8 cellular contexts compared by ENCODE assay signal in genomic region chr4:108036252-108036651, GRCh38. TPM values are rescaled to one million over a fixed set of nuclear protein-coding genes. Genes with fewer than 3 reads are reported as not detected.
DNase-seq lines count a peak whose midpoint lies in the region; ATAC-seq, FAIRE-seq and TF ChIP-seq lines count a peak whose summit lies in the region.

No MANE protein-coding gene starts in this region.

- CTCF ChIA-PET in activated CD4-positive, alpha-beta memory T cell treated with anti-CD3 and anti-CD28 coated beads, Interleukin-2, amount 10 ng/mL, durations not matched to agents 7 days and 5 days (lab: Charles Lee) = interaction anchor here (2.0 to 2.9 kb wide), 2 partner anchors 8 to 17 kb away, joined by 7 to 11 read pairs; no protein-coding TSS in a partner anchor
- CTCF ChIA-PET in HEK293T (lab: Yijun Ruan, JAX) = no interaction called here

- POLR2A ChIA-PET in activated CD4-positive, alpha-beta memory T cell treated with anti-CD3 and anti-CD28 coated beads, Interleukin-2, amount 10 ng/mL, durations not matched to agents 7 days and 5 days (lab: Charles Lee) = interaction anchor here (1.0 kb wide), 1 partner anchor 12 kb away, joined by 4 read pairs; no protein-coding TSS in a partner anchor
- POLR2A ChIA-PET in HEK293T (lab: Yijun Ruan, JAX) = no interaction called here

- no peak overlapping the region for H3K27ac ChIP-seq in tibial nerve

- no peak overlapping the region for H3K4me3 Mint-ChIP-seq in activated CD4-positive, alpha-beta memory T cell treated with anti-CD3 and anti-CD28 coated beads, Interleukin-2, amount 10 ng/mL, durations not matched to agents 7 days and 5 days

- DNase-seq in GM19239 (ENCODE audit: insufficient read length, low spot score) (peak; percentile 36), A172 (ENCODE audit: low spot score) (no peak), HEK293T (ENCODE audit: extremely low spot score) (no peak), tibial nerve (ENCODE audit: low spot score in 2 of 2) (no peak), foreskin melanocyte (no peak)
- DNase-seq in activated CD4-positive, alpha-beta memory T cell treated with anti-CD3 and anti-CD28 coated beads, Interleukin-2, amount 10 ng/mL, durations not matched to agents 7 days and 5 days = peak; percentile 49
- DNase-seq in stimulated activated CD4-positive, alpha-beta T cell treated with anti-CD3 and anti-CD28 coated beads, Interleukin-2, amount 100 ng/mL, for 4 hours (ENCODE audit: low read depth) = peak; percentile 60

- no peak for TF ChIP-seq EP300 in tibial nerve (IDR thresholded peaks at IDR 0.05)

- no peaks in the 10 kb centered on the region for H3K27me3 ChIP-seq in tibial nerve

- 82 to 90% methylated on average over 6 of the region's 6 CpGs for WGBS in tibial nerve, 2 donors

- no peaks in the 10 kb centered on the region for H3K27me3 Mint-ChIP-seq in activated CD4-positive, alpha-beta memory T cell treated with anti-CD3 and anti-CD28 coated beads, Interleukin-2, amount 10 ng/mL, durations not matched to agents 7 days and 5 days

- H3K9me3 Mint-ChIP-seq in activated CD4-positive, alpha-beta memory T cell treated with anti-CD3 and anti-CD28 coated beads, Interleukin-2, amount 10 ng/mL, durations not matched to agents 7 days and 5 days = no peaks in the 10 kb centered on the region

- peaks cover 0 to 54% (median 2%) of the 10 kb centered on the region in 3 donors for H3K36me3 ChIP-seq in tibial nerve

- no peak overlapping the region for H3K4me3 ChIP-seq in tibial nerve

- H3K27ac Mint-ChIP-seq in activated CD4-positive, alpha-beta memory T cell treated with anti-CD3 and anti-CD28 coated beads, Interleukin-2, amount 10 ng/mL, durations not matched to agents 7 days and 5 days = peak overlapping the region; percentile 61

- ATAC-seq in HG03135 (IDR thresholded peaks at IDR 0.05; ENCODE audit: unreplicated experiment) = peak; percentile 94

- no peak for TF ChIP-seq POLR2A in tibial nerve (IDR thresholded peaks at IDR 0.05)

- no peak for TF ChIP-seq CTCF in tibial nerve (IDR thresholded peaks at IDR 0.05)

- H3K9me3 ChIP-seq in tibial nerve = no peaks in the 10 kb centered on the region

- FAIRE-seq in GM19239 (lab: Jason Lieb, UNC) = peak; percentile 93

- H3K4me1 ChIP-seq in tibial nerve = no peaks in the 10 kb centered on the region

- peaks cover 22% of the 10 kb centered on the region for H3K36me3 Mint-ChIP-seq in activated CD4-positive, alpha-beta memory T cell treated with anti-CD3 and anti-CD28 coated beads, Interleukin-2, amount 10 ng/mL, durations not matched to agents 7 days and 5 days (ENCODE audit: low read depth)

- peaks cover 13% of the 10 kb centered on the region for H3K4me1 Mint-ChIP-seq in activated CD4-positive, alpha-beta memory T cell treated with anti-CD3 and anti-CD28 coated beads, Interleukin-2, amount 10 ng/mL, durations not matched to agents 7 days and 5 days

TF ChIP-seq in HEK293T, 16 proteins besides CTCF, POLR2A, EP300 and RAD21:
- TF ChIP-seq TARDBP (IDR thresholded peaks at IDR 0.05) (no peak), NFRKB (IDR thresholded peaks at IDR 0.05) (no peak), ZNF384 (IDR thresholded peaks at IDR 0.05) (no peak), FOXK2 (IDR thresholded peaks at IDR 0.05) (no peak)

RNA-seq across cellular contexts. Expression of gene HADH, which starts 46.6 kb away (rescaled TPM):
- total RNA-seq in activated CD4-positive, alpha-beta memory T cell treated with anti-CD3 and anti-CD28 coated beads, Interleukin-2, amount 10 ng/mL, durations not matched to agents 7 days and 5 days = 10 to 100 TPM; 38.0 to 38.6 TPM
- total RNA-seq in A172 (2014; rRNA removed; shearing (Covaris generic)) = 7.7 and 10.8 TPM in 2 replicates
- 100 to 1,000 TPM in 1 of 4 donors, 10 to 100 TPM in 3; 42.2 to 107 (median 55.9) TPM for total RNA-seq in tibial nerve

Comparison
In these comparisons a context has a peak if more than half of its experiments do, and no peak if none do; other contexts are left out.
1. DNase-seq: peak in GM19239 (single experiment), activated CD4-positive, alpha-beta memory T cell treated with anti-CD3 and anti-CD28 coated beads, Interleukin-2, amount 10 ng/mL, durations not matched to agents 7 days and 5 days (single experiment) and stimulated activated CD4-positive, alpha-beta T cell treated with anti-CD3 and anti-CD28 coated beads, Interleukin-2, amount 100 ng/mL, for 4 hours (single experiment); none in A172 (single experiment), HEK293T (single experiment), tibial nerve (0 of 2) and foreskin melanocyte (single experiment).